In genomic region chr6:168923171-168923570, GRCh38 we compare ENCODE assay signal across 30 cellular contexts.
"Had no signal": no experiment of that assay in that cellular context is flagged by ENCODE, and none has a peak within 500 bp of the region (broad histone marks: within the 10 kb centered on the region; RNA-seq: fewer than 3 reads in every experiment).

No MANE protein-coding gene starts in this region.

- H3K4me3 Mint-ChIP-seq: naive thymus-derived CD8-positive, alpha-beta T cell; natural killer cell treated with Interleukin-12 subunit alpha and Interleukin-12 subunit beta and Interleukin-15 and Interleukin-18, amount 100 ng/mL, for 72 hours; nephron progenitor cell; neural crest cell; stimulated activated effector memory CD8-positive, alpha-beta T cell treated with anti-CD3 and anti-CD28 coated beads, Interleukin-12 subunit alpha, Interleukin-12 subunit beta, amount 100 ng/mL, for 72 hours; stimulated activated naive B cell treated with anti-CD40 and anti-IgM and Interleukin-4, amounts not matched to agents 10 μg/mL and 1 μg/mL and 100 μg/mL, for 72 hours; stimulated activated naive CD8-positive, alpha-beta T cell treated with anti-CD3 and anti-CD28 coated beads, Interleukin-15, Interleukin-2, amounts not matched to agents 100 ng/mL and 50 ng/mL, for 24 hours; type B pancreatic cell had no signal

- H3K36me3 ChIP-seq: neutrophil, ovary, right lobe of liver, sigmoid colon, stomach, thoracic aorta, thyroid gland, tibial nerve, upper lobe of right lung, uterus had no signal

- H3K4me1 Mint-ChIP-seq: naive thymus-derived CD8-positive, alpha-beta T cell; nephron progenitor cell; stimulated activated effector memory CD8-positive, alpha-beta T cell treated with anti-CD3 and anti-CD28 coated beads, Interleukin-12 subunit alpha, Interleukin-12 subunit beta, amount 100 ng/mL, for 72 hours; stimulated activated naive B cell treated with anti-CD40 and anti-IgM and Interleukin-4, amounts not matched to agents 10 μg/mL and 1 μg/mL and 100 μg/mL, for 72 hours had no signal

- DNase-seq: naive thymus-derived CD8-positive, alpha-beta T cell; nephron progenitor cell; nucleus accumbens; ovary; posterior cingulate gyrus; psoas muscle; right cardiac atrium; right lobe of liver; sigmoid colon; small intestine; stimulated activated CD4-positive, alpha-beta T cell treated with anti-CD3 and anti-CD28 coated beads, Interleukin-15, amount 100 ng/mL, for 24 hours; stimulated activated CD4-positive, alpha-beta T cell treated with anti-CD3 and anti-CD28 coated beads, Interleukin-2, amount 100 ng/mL, for 24 hours; stimulated activated CD4-positive, alpha-beta T cell treated with anti-CD3 and anti-CD28 coated beads, Interleukin-2, amount 100 ng/mL, for 48 hours; stimulated activated CD4-positive, alpha-beta T cell treated with anti-CD3 and anti-CD28 coated beads, Interleukin-4, amount 100 ng/mL, for 24 hours; stimulated activated naive B cell treated with anti-CD40 and anti-IgM and Interleukin-4, amounts not matched to agents 10 μg/mL and 1 μg/mL and 100 μg/mL, for 72 hours; stimulated activated naive CD4-positive, alpha-beta T cell treated with Interleukin-2 at 50 U/mL for 16 hours; stomach; thyroid gland; upper lobe of right lung; uterus had no signal

- H3K36me3 Mint-ChIP-seq: naive thymus-derived CD8-positive, alpha-beta T cell; natural killer cell treated with Interleukin-12 subunit alpha and Interleukin-12 subunit beta and Interleukin-15 and Interleukin-18, amount 100 ng/mL, for 72 hours; stimulated activated effector memory CD8-positive, alpha-beta T cell treated with anti-CD3 and anti-CD28 coated beads, Interleukin-12 subunit alpha, Interleukin-12 subunit beta, amount 100 ng/mL, for 72 hours; stimulated activated naive B cell treated with anti-CD40 and anti-IgM and Interleukin-4, amounts not matched to agents 10 μg/mL and 1 μg/mL and 100 μg/mL, for 72 hours; type B pancreatic cell had no signal

- H3K9me3 ChIP-seq: neutrophil, ovary, psoas muscle, right lobe of liver, sigmoid colon, stomach, thoracic aorta, thyroid gland, tibial nerve, upper lobe of right lung, uterus had no signal

- H3K4me1 ChIP-seq: parathyroid adenoma, right lobe of liver, upper lobe of right lung, uterus had no signal

- H3K9ac ChIP-seq: parathyroid adenoma had no signal

- H3K27ac Mint-ChIP-seq: natural killer cell treated with Interleukin-12 subunit alpha and Interleukin-12 subunit beta and Interleukin-15 and Interleukin-18, amount 100 ng/mL, for 72 hours; nephron progenitor cell; progenitor cell of endocrine pancreas; stimulated activated effector memory CD8-positive, alpha-beta T cell treated with anti-CD3 and anti-CD28 coated beads, Interleukin-12 subunit alpha, Interleukin-12 subunit beta, amount 100 ng/mL, for 72 hours; stimulated activated naive B cell treated with anti-CD40 and anti-IgM and Interleukin-4, amounts not matched to agents 10 μg/mL and 1 μg/mL and 100 μg/mL, for 72 hours; stimulated activated naive CD8-positive, alpha-beta T cell treated with anti-CD3 and anti-CD28 coated beads, Interleukin-15, Interleukin-2, amounts not matched to agents 100 ng/mL and 50 ng/mL, for 24 hours; type B pancreatic cell had no signal

- H3K27me3 ChIP-seq: neutrophil, ovary, right lobe of liver, sigmoid colon, stomach, thyroid gland, tibial nerve, upper lobe of right lung, uterus had no signal

- H3K27ac ChIP-seq: neutrophil, ovary, parathyroid adenoma, psoas muscle, right lobe of liver, sigmoid colon, stomach, thoracic aorta, thyroid gland, tibial nerve, upper lobe of right lung, uterus had no signal

- H3K4me3 ChIP-seq: ovary, psoas muscle, right lobe of liver, sigmoid colon, stomach, thoracic aorta, thyroid gland, tibial nerve, upper lobe of right lung, uterus had no signal

- H3K27me3 Mint-ChIP-seq: progenitor cell of endocrine pancreas, type B pancreatic cell had no signal

- H3K9me3 Mint-ChIP-seq: natural killer cell treated with Interleukin-12 subunit alpha and Interleukin-12 subunit beta and Interleukin-15 and Interleukin-18, amount 100 ng/mL, for 72 hours; nephron progenitor cell; neural crest cell; stimulated activated effector memory CD8-positive, alpha-beta T cell treated with anti-CD3 and anti-CD28 coated beads, Interleukin-12 subunit alpha, Interleukin-12 subunit beta, amount 100 ng/mL, for 72 hours; stimulated activated naive CD8-positive, alpha-beta T cell treated with anti-CD3 and anti-CD28 coated beads, Interleukin-15, Interleukin-2, amounts not matched to agents 100 ng/mL and 50 ng/mL, for 24 hours; type B pancreatic cell had no signal
